In the genomic region with DNA sequence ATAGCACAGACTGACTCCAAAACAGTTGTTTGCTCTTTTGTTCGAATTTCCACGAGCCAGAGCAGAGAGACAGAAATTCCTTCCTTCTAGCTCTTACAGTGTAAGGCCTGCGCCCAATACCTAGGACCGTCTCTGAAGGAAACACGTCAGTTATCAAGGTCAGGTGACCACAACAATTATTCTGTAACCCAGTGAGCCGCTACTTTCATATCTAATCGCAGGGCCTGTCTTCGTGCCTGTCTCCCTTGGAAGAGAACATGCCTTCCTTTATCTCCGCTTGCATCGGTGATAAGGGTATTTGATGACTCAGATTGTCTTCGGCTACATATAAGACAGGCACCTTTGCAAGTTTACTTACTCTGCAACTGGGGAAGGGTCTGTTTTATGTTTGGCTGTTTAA, we compare ENCODE assay signal across 20 cellular contexts.
"Had no signal": no experiment of that assay in that cellular context is flagged by ENCODE, and none has a peak within 500 bp of the region (broad histone marks: within the 10 kb centered on the region; RNA-seq: fewer than 3 reads in every experiment).

No MANE protein-coding gene starts in this region.

- H3K36me3 Mint-ChIP-seq: memory B cell; natural killer cell treated with Interleukin-12 subunit alpha and Interleukin-12 subunit beta and Interleukin-15 and Interleukin-18, amount 100 ng/mL, for 72 hours; stimulated activated naive B cell treated with anti-CD40 and anti-IgM and Interleukin-4, amounts not matched to agents 10 μg/mL and 1 μg/mL and 100 μg/mL, for 72 hours; type B pancreatic cell had no signal

- H3K4me3 Mint-ChIP-seq: memory B cell; natural killer cell treated with Interleukin-12 subunit alpha and Interleukin-12 subunit beta and Interleukin-15 and Interleukin-18, amount 100 ng/mL, for 72 hours; stimulated activated naive B cell treated with anti-CD40 and anti-IgM and Interleukin-4, amounts not matched to agents 10 μg/mL and 1 μg/mL and 100 μg/mL, for 72 hours; stimulated activated naive CD8-positive, alpha-beta T cell treated with anti-CD3 and anti-CD28 coated beads, Interleukin-15, amount 100 ng/mL, for 72 hours; type B pancreatic cell had no signal

- H3K4me1 ChIP-seq: colonic mucosa, lower lobe of right lung had no signal

- ATAC-seq: esophagus mucosa; left lobe of liver; lower lobe of right lung; natural killer cell treated with Interleukin-12 subunit alpha and Interleukin-12 subunit beta and Interleukin-15 and Interleukin-18, amount 100 ng/mL, for 72 hours; sciatic nerve; stimulated activated naive B cell treated with anti-CD40 and anti-IgM and Interleukin-4, amounts not matched to agents 10 μg/mL and 1 μg/mL and 100 μg/mL, for 72 hours; stimulated activated naive CD8-positive, alpha-beta T cell treated with anti-CD3 and anti-CD28 coated beads, Interleukin-15, amount 100 ng/mL, for 72 hours had no signal

- DNase-seq: colonic mucosa; effector CD4-positive, alpha-beta T cell; heart right ventricle; islet precursor cell; lower lobe of right lung; midbrain; stimulated activated CD4-positive, alpha-beta T cell treated with anti-CD3 and anti-CD28 coated beads, Interleukin-2, amount 100 ng/mL, for 24 hours; stimulated activated CD4-positive, alpha-beta T cell treated with anti-CD3 and anti-CD28 coated beads, Interleukin-4, amount 100 ng/mL, for 4 hours; stimulated activated naive B cell treated with anti-CD40 and anti-IgM and Interleukin-4, amounts not matched to agents 10 μg/mL and 1 μg/mL and 100 μg/mL, for 72 hours; stimulated activated naive CD8-positive, alpha-beta T cell treated with anti-CD3 and anti-CD28 coated beads, Interleukin-15, amount 100 ng/mL, for 72 hours had no signal

- H3K27me3 ChIP-seq: colonic mucosa had no signal

- H3K27ac ChIP-seq: colonic mucosa, heart right ventricle, lower lobe of right lung, thoracic aorta had no signal

- H3K36me3 ChIP-seq: colonic mucosa, heart right ventricle, lower lobe of right lung, thoracic aorta had no signal

- FAIRE-seq: endometrium, frontal cortex, urothelium cell line had no signal

- H3K4me3 ChIP-seq: colonic mucosa, heart right ventricle, lower lobe of right lung, thoracic aorta had no signal

- H3K27ac Mint-ChIP-seq: memory B cell; stimulated activated naive B cell treated with anti-CD40 and anti-IgM and Interleukin-4, amounts not matched to agents 10 μg/mL and 1 μg/mL and 100 μg/mL, for 72 hours; stimulated activated naive CD8-positive, alpha-beta T cell treated with anti-CD3 and anti-CD28 coated beads, Interleukin-15, amount 100 ng/mL, for 72 hours; type B pancreatic cell had no signal

- H3K9me3 ChIP-seq: colonic mucosa, heart right ventricle, lower lobe of right lung, thoracic aorta had no signal

- H3K9me3 Mint-ChIP-seq: natural killer cell treated with Interleukin-12 subunit alpha and Interleukin-12 subunit beta and Interleukin-15 and Interleukin-18, amount 100 ng/mL, for 72 hours; stimulated activated naive CD8-positive, alpha-beta T cell treated with anti-CD3 and anti-CD28 coated beads, Interleukin-15, amount 100 ng/mL, for 72 hours; type B pancreatic cell had no signal
